ENCODE assay signal across 33 cellular contexts in genomic region chrX:16089086-16089485, GRCh38. TPM values are rescaled to one million over a fixed set of nuclear protein-coding genes. Genes with fewer than 3 reads are reported as not detected.
"Had no signal": no experiment of that assay in that cellular context is flagged by ENCODE, and none has a peak within 500 bp of the region (broad histone marks: within the 10 kb centered on the region; RNA-seq: fewer than 3 reads in every experiment).

No MANE protein-coding gene starts in this region.

- H3K9me3 ChIP-seq: adrenal gland, esophagus squamous epithelium, gastroesophageal sphincter had no signal

- H3K27ac ChIP-seq: adrenal gland, brain microvascular endothelial cell, epithelial cell of prostate, esophagus squamous epithelium, gastroesophageal sphincter, WERI-Rb-1 had no signal

- H3K4me3 ChIP-seq: adrenal gland, esophagus squamous epithelium, gastroesophageal sphincter had no signal

- H3K27me3 ChIP-seq: brain microvascular endothelial cell, esophagus squamous epithelium, gastroesophageal sphincter had no signal

- ATAC-seq: activated CD4-positive, CD25-positive, alpha-beta regulatory T cell treated with anti-CD3 and anti-CD28 coated beads, Interleukin-2, amount 50 U/mL, for 24 hours; activated CD8-positive, alpha-beta T cell treated with anti-CD3 and anti-CD28 coated beads for 36 hours; activated naive CD8-positive, alpha-beta T cell treated with anti-CD3 and anti-CD28 coated beads, Interleukin-2, amount 50 U/mL, for 24 hours; activated T-cell treated with anti-CD3 and anti-CD28 coated beads, Interleukin-2, amount 50 U/mL, for 4 hours; activated T-helper 17 cell treated with anti-CD3 and anti-CD28 coated beads, Interleukin-2, amount 50 U/mL, for 72 hours; gastroesophageal sphincter; T-helper 17 cell had no signal

- H3K4me1 ChIP-seq: adrenal gland, esophagus squamous epithelium, gastroesophageal sphincter had no signal

- DNase-seq: activated B cell treated with CpG ODN at 0.5 μM for 24 hours; activated CD4-positive, alpha-beta T cell treated with anti-CD3 and anti-CD28 coated beads for 48 hours; activated CD4-positive, alpha-beta T cell treated with anti-CD3 and anti-CD28 coated beads, Interleukin-2, amount 50 U/mL, for 1 hour; activated CD4-positive, alpha-beta T cell treated with anti-CD3 and anti-CD28 coated beads, Interleukin-2, amount 50 U/mL, for 48 hours; activated CD8-positive, alpha-beta memory T cell treated with anti-CD3 and anti-CD28 coated beads for 24 hours; activated CD8-positive, alpha-beta T cell treated with anti-CD3 and anti-CD28 coated beads for 36 hours; activated effector memory CD4-positive, alpha-beta T cell treated with Interleukin-2 at 50 U/mL for 16 hours; activated gamma-delta T cell treated with Interleukin-2 at 50 U/mL for 16 hours; activated naive CD4-positive, alpha-beta T cell treated with anti-CD3 and anti-CD28 coated beads for 36 hours; activated naive CD8-positive, alpha-beta T cell treated with anti-CD3 and anti-CD28 coated beads for 36 hours; activated naive CD8-positive, alpha-beta T cell treated with anti-CD3 and anti-CD28 coated beads, Interleukin-2, amount 50 U/mL, for 24 hours; activated T-cell treated with anti-CD3 and anti-CD28 coated beads, Interleukin-2, amount 50 U/mL, for 4 hours; adrenal gland; amygdala; aorta; brain microvascular endothelial cell; caudate nucleus; cortex of kidney; dermis blood vessel endothelial cell; effector CD8-positive, alpha-beta T cell; esophagus squamous epithelium; foreskin melanocyte; head of caudate nucleus; T-helper 1 cell; T-helper 17 cell; T1000; WERI-Rb-1 had no signal

- H3K36me3 ChIP-seq: adrenal gland, brain microvascular endothelial cell, esophagus squamous epithelium, gastroesophageal sphincter, WERI-Rb-1 had no signal

RNA-seq across cellular contexts. Expression of gene GRPR, which starts 34.3 kb away (rescaled TPM):
- total RNA-seq: activated CD8-positive, alpha-beta T cell treated with anti-CD3 and anti-CD28 coated beads for 36 hours; activated naive CD4-positive, alpha-beta T cell treated with anti-CD3 and anti-CD28 coated beads for 36 hours; activated naive CD8-positive, alpha-beta T cell treated with anti-CD3 and anti-CD28 coated beads for 36 hours; bronchial epithelial cell; dermis blood vessel endothelial cell; endothelial cell of umbilical vein; esophagus squamous epithelium had no signal
- polyA plus RNA-seq: aorta had no signal
